In genomic region chr6:117513778-117514371, GRCh38 we compare ENCODE assay signal across 23 cellular contexts. TPM values are rescaled to one million over a fixed set of nuclear protein-coding genes. Genes with fewer than 3 reads are reported as not detected.
DNase-seq lines count a peak whose midpoint lies in the region; ATAC-seq and TF ChIP-seq lines count a peak whose summit lies in the region.
"Had no signal": no experiment of that assay in that cellular context is flagged by ENCODE, and none has a peak within 500 bp of the region (broad histone marks: within the 10 kb centered on the region; RNA-seq: fewer than 3 reads in every experiment).

No MANE protein-coding gene starts in this region.

- H3K36me3 Mint-ChIP-seq in neural progenitor cell = peaks cover 2% of the 10 kb centered on the region
- peaks cover 4% of the 10 kb centered on the region for H3K36me3 Mint-ChIP-seq in type B pancreatic cell
- H3K36me3 Mint-ChIP-seq: CD8-positive, alpha-beta T cell had no signal

- peaks cover 100% of the 10 kb centered on the region for H3K79me2 ChIP-seq in SK-N-SH (ENCODE audit: insufficient read depth)
- no peaks in the 10 kb centered on the region for H3K79me2 ChIP-seq in neural progenitor cell (ENCODE audit: low read depth)

- no peak overlapping the region for H3K4me3 ChIP-seq in SK-N-SH (ENCODE audit: low read depth in 2 of 2, low read length in 1 of 2)
- H3K4me3 ChIP-seq in neural progenitor cell = no peak overlapping the region
- no peak overlapping the region for H3K4me3 ChIP-seq in transverse colon
- H3K4me3 ChIP-seq: SJCRH30 had no signal

- H3K4me3 Mint-ChIP-seq in neural progenitor cell = no peak overlapping the region
- peak overlapping the region; percentile 12 for H3K4me3 Mint-ChIP-seq in type B pancreatic cell
- H3K4me3 Mint-ChIP-seq: B cell; CD8-positive, alpha-beta T cell had no signal

- H3K4me2 ChIP-seq in SK-N-SH (peak overlapping the region; percentile 13; the same call in 1 of the 2 replicates), neural progenitor cell (peak overlapping the region; percentile 40)

- H3K9me3 ChIP-seq in SK-N-SH (no peaks in the 10 kb centered on the region), neural progenitor cell (ENCODE audit: low read depth) (no peaks in the 10 kb centered on the region), transverse colon (no peaks in the 10 kb centered on the region)
- H3K9me3 ChIP-seq: SJCRH30 had no signal

- TF ChIP-seq CTCF in SK-N-SH (IDR thresholded peaks at IDR 0.05) = no peak
- TF ChIP-seq CTCF in neural progenitor cell (IDR thresholded peaks at IDR 0.05) = no peak
- TF ChIP-seq CTCF in type B pancreatic cell (conservative IDR thresholded peaks at IDR 0.05) = no peak
- no peak for TF ChIP-seq CTCF in transverse colon (IDR thresholded peaks at IDR 0.05)

- CTCF ChIA-PET in SK-N-SH (lab: Yijun Ruan, JAX) = no interaction called here

- H4K20me1 ChIP-seq in SK-N-SH (ENCODE audit: insufficient read depth) (no peaks in the 10 kb centered on the region), neural progenitor cell (ENCODE audit: low read depth) (no peaks in the 10 kb centered on the region)

- peaks cover 0 to 33% of the 10 kb centered on the region in 2 experiments for H3K36me3 ChIP-seq in SK-N-SH (replicated peaks in 1 of 2; ENCODE audit: control insufficient read depth in 1 of 2, insufficient read depth in 2 of 2, low read length in 1 of 2)
- H3K36me3 ChIP-seq in neural progenitor cell = no peaks in the 10 kb centered on the region
- no peaks in the 10 kb centered on the region for H3K36me3 ChIP-seq in transverse colon
- H3K36me3 ChIP-seq: SJCRH30 had no signal

- H3K27me3 Mint-ChIP-seq in neural progenitor cell (ENCODE audit: insufficient read depth, low read depth) = peaks cover 2% of the 10 kb centered on the region
- H3K27me3 Mint-ChIP-seq in type B pancreatic cell = peaks cover 3% of the 10 kb centered on the region

- WGBS in SK-N-SH (ENCODE audit: low lambda C conversion rate) = 49% methylated on average over 7 of the region's 7 CpGs
- 84 to 85% methylated on average over 6 to 7 of the region's 7 CpGs for WGBS in transverse colon (ENCODE audit: low coverage in 1 of 2), 2 donors

- no peak for TF ChIP-seq EP300 in SK-N-SH (IDR thresholded peaks at IDR 0.05; ENCODE audit: borderline replicate concordance in 1 of 2, low read depth in 1 of 2, low read length in 1 of 2)
- TF ChIP-seq EP300 in transverse colon (IDR thresholded peaks at IDR 0.05; ENCODE audit: low read depth) = no peak

- in situ Hi-C loops in transverse colon (cut with MboI; ENCODE audit: low pct_ligation_motif_present in 1 of 4, low pct_unique_long_range_greater_than_20kb in 1 of 4, low sequenced_read_pairs in 3 of 4) = no loop called here

- H3K9me2 ChIP-seq in SK-N-SH = no peaks in the 10 kb centered on the region

- H3K9me3 Mint-ChIP-seq in neural progenitor cell (no peaks in the 10 kb centered on the region), type B pancreatic cell (no peaks in the 10 kb centered on the region)
- H3K9me3 Mint-ChIP-seq: CD8-positive, alpha-beta T cell had no signal

- H3K4me1 ChIP-seq in SK-N-SH (ENCODE audit: control insufficient read depth in 1 of 2, insufficient read depth in 2 of 2, low read depth in 1 of 2, low read length in 1 of 2) (peaks cover 0 to 32% of the 10 kb centered on the region in 2 experiments; a peak in 1 of 4 replicates), neural progenitor cell (peaks cover 12% of the 10 kb centered on the region), transverse colon (no peaks in the 10 kb centered on the region)
- H3K4me1 ChIP-seq: SJCRH30 had no signal

- H3K9ac ChIP-seq in SK-N-SH = no peak overlapping the region
- H3K9ac ChIP-seq in neural progenitor cell = no peak overlapping the region

- DNase-seq in SK-N-SH (no peak), kidney glomerular epithelial cell (lab: John Stamatoyannopoulos, UW) (peak; percentile 34), neural progenitor cell (ENCODE audit: low spot score) (no peak), type B pancreatic cell (ENCODE audit: extremely low spot score, unreplicated experiment) (no peak), NCI-H82 (lab: John Stamatoyannopoulos, UW) (no peak), transverse colon (no peak)
- DNase-seq: CD8-positive, alpha-beta T cell; DMS153; DND-41; Kasumi-1; NCI-H1092 treated with DMSO at 0.1 percent for 48 hours; NCI-H1436 treated with DMSO at 0.1 percent for 48 hours; NCI-H187 treated with DMSO at 0.1 percent for 48 hours; NCI-H2171 treated with DMSO at 0.1 percent for 48 hours; NCI-H524; NCI-H748 treated with DMSO at 0.1 percent for 48 hours; PC-3; SJCRH30 had no signal

- H3K27ac Mint-ChIP-seq in neural progenitor cell = no peak overlapping the region
- H3K27ac Mint-ChIP-seq in type B pancreatic cell = no peak overlapping the region
- H3K27ac Mint-ChIP-seq: B cell; CD8-positive, alpha-beta T cell had no signal

- POLR2A ChIA-PET in SK-N-SH (lab: Yijun Ruan, JAX) = no interaction called here

- no peak overlapping the region for H2AFZ ChIP-seq in SK-N-SH (ENCODE audit: low read depth)
- H2AFZ ChIP-seq in neural progenitor cell (replicated peaks) = no peak overlapping the region

- no peak for TF ChIP-seq POLR2A in transverse colon (IDR thresholded peaks at IDR 0.05)

- no peak for TF ChIP-seq RAD21 in SK-N-SH (IDR thresholded peaks at IDR 0.05; ENCODE audit: low read length)

- ATAC-seq in HG02938 (IDR thresholded peaks at IDR 0.05; ENCODE audit: unreplicated experiment) = no peak
- ATAC-seq: CD8-positive, alpha-beta T cell; HCT116; PC-3; Right ventricle myocardium inferior had no signal

- H3K27me3 ChIP-seq in SK-N-SH (ENCODE audit: insufficient read depth) (no peaks in the 10 kb centered on the region), neural progenitor cell (no peaks in the 10 kb centered on the region), transverse colon (no peaks in the 10 kb centered on the region)
- H3K27me3 ChIP-seq: SJCRH30 had no signal

- intact Hi-C loops in transverse colon (cut with DNase I; ENCODE audit: low total_unique reads) = no loop called here

- peaks cover 9% of the 10 kb centered on the region for H3F3A ChIP-seq in SK-N-SH (replicated peaks; ENCODE audit: insufficient read depth)
- H3F3A ChIP-seq in neural progenitor cell (ENCODE audit: low read depth) = peaks cover 6% of the 10 kb centered on the region

- peaks cover 9% of the 10 kb centered on the region for H3K4me1 Mint-ChIP-seq in neural progenitor cell
- H3K4me1 Mint-ChIP-seq in type B pancreatic cell (ENCODE audit: unreplicated experiment) = peaks cover 13% of the 10 kb centered on the region
- H3K4me1 Mint-ChIP-seq: B cell had no signal

- H3K27ac ChIP-seq in SK-N-SH (ENCODE audit: low read depth in 2 of 2, low read length in 1 of 2) = peak overlapping the region; percentile 29 to 44; a peak in 2 of 4 replicates
- H3K27ac ChIP-seq in neural progenitor cell = no peak overlapping the region
- H3K27ac ChIP-seq in transverse colon = no peak overlapping the region
- H3K27ac ChIP-seq: C4-2B, SJCRH30 had no signal

TF ChIP-seq in SK-N-SH, 30 proteins besides CTCF, POLR2A, EP300 and RAD21:
- TF ChIP-seq NFIC (IDR thresholded peaks at IDR 0.05; ENCODE audit: borderline replicate concordance) (no peak), RFX5 (IDR thresholded peaks at IDR 0.05; ENCODE audit: low read length) (no peak), MEF2A (IDR thresholded peaks at IDR 0.05; ENCODE audit: borderline replicate concordance, low read depth) (no peak), ELF1 (IDR thresholded peaks at IDR 0.05) (no peak), GABPA (IDR thresholded peaks at IDR 0.05; ENCODE audit: low read depth) (no peak), IRF3 (IDR thresholded peaks at IDR 0.05; ENCODE audit: low read depth, low read length) (no peak), USF1 (IDR thresholded peaks at IDR 0.05; ENCODE audit: borderline replicate concordance, low read depth) (peak; percentile 26; the same call in 1 of the 2 replicates), EZH2phosphoT487 (IDR thresholded peaks at IDR 0.05; ENCODE audit: borderline replicate concordance, low read depth) (no peak), SIN3A (IDR thresholded peaks at IDR 0.05; ENCODE audit: borderline replicate concordance, low read depth, low read length) (no peak)

RNA-seq across cellular contexts. Expression of gene DCBLD1, which starts 31.4 kb away (rescaled TPM):
- 82.2 and 91.5 TPM in 2 replicates for polyA plus RNA-seq in SK-N-SH (2012; rRNA removed)
- polyA plus RNA-seq in SK-N-SH (2012; cell fraction: cytosol; rRNA removed) = 82.3 and 82.9 TPM in 2 replicates
- polyA plus RNA-seq in SK-N-SH (2012; cell fraction: nucleus; rRNA removed) = 97.1 and 145 TPM in 2 replicates
- total RNA-seq in neural progenitor cell (ENCODE audit: low replicate concordance) = 6.4 and 7.5 TPM in 2 replicates
- 9.0 and 15.0 TPM in 2 replicates for total RNA-seq in type B pancreatic cell (ENCODE audit: low replicate concordance)
- total RNA-seq in transverse colon = 10 to 100 TPM in 2 of 4 donors, 1 to 10 TPM in 2; 2.2 to 19.4 (median 10.7) TPM

Comparison
In these comparisons a context has a peak if more than half of its experiments do, and no peak if none do; other contexts are left out.
1. H3K27ac ChIP-seq: peak in SK-N-SH (2 of 2); none in neural progenitor cell (single experiment) and transverse colon (0 of 4).